29 cellular contexts compared by ENCODE assay signal in genomic region chr5:117800261-117800660, GRCh38.
DNase-seq lines count a peak whose midpoint lies in the region; ATAC-seq, FAIRE-seq and TF ChIP-seq lines count a peak whose summit lies in the region.
"Had no signal": no experiment of that assay in that cellular context is flagged by ENCODE, and none has a peak within 500 bp of the region (broad histone marks: within the 10 kb centered on the region; RNA-seq: fewer than 3 reads in every experiment).

No MANE protein-coding gene starts in this region.

- intact Hi-C loops in prostate gland (cut with DNase I), result no loop called here

- TF ChIP-seq CTCF in astrocyte (IDR thresholded peaks at IDR 0.05; ENCODE audit: insufficient read depth, low read depth, low read length) (no peak), foreskin keratinocyte (conservative IDR thresholded peaks at IDR 0.05) (no peak), prostate gland (IDR thresholded peaks at IDR 0.05) (no peak)

- H3K9ac ChIP-seq in astrocyte (ENCODE audit: low read length), result no peak overlapping the region
- H3K9ac ChIP-seq: KMS-11, neural progenitor cell, SK-N-SH had no signal

- DNase-seq in GM04504 (ENCODE audit: low read depth) (peak; percentile 11), astrocyte (ENCODE audit: low read depth) (no peak), foreskin keratinocyte (peak in 1 of 2 donors; percentile 31), prostate gland (ENCODE audit: low spot score) (peak; percentile 34), CD1c-positive myeloid dendritic cell (ENCODE audit: extremely low spot score) (no peak)
- DNase-seq in effector memory CD8-positive, alpha-beta T cell, result no peak
- DNase-seq in activated CD8-positive, alpha-beta memory T cell treated with anti-CD3 and anti-CD28 coated beads, Interleukin-2, amount 50 U/mL, for 4 hours, result no peak
- DNase-seq in activated CD4-positive, alpha-beta T cell treated with anti-CD3 and anti-CD28 coated beads, Interleukin-2, amount 50 U/mL, for 48 hours, result no peak
- DNase-seq: activated CD4-positive, alpha-beta T cell treated with anti-CD3 and anti-CD28 coated beads for 48 hours; activated naive CD4-positive, alpha-beta T cell treated with anti-CD3 and anti-CD28 coated beads for 36 hours; activated T-cell treated with anti-CD3 and anti-CD28 coated beads, Interleukin-2, amount 50 U/mL, for 72 hours; AML-193; cerebellar nuclear complex; DMS53; gastrocnemius medialis; NCI-H187 treated with DMSO at 0.1 percent for 48 hours; NCI-H226; NCI-H82; RPMI8226; SK-N-SH; stimulated activated CD4-positive, alpha-beta T cell treated with anti-CD3 and anti-CD28 coated beads, Interleukin-1b, Interleukin-23, amount 100 ng/mL, for 48 hours; upper lobe of left lung had no signal

- H3K9me3 ChIP-seq in astrocyte (ENCODE audit: insufficient read depth, low read depth, low read length) (no peaks in the 10 kb centered on the region), prostate gland (no peaks in the 10 kb centered on the region)
- H3K9me3 ChIP-seq: gastrocnemius medialis, upper lobe of left lung had no signal

- H3K4me1 Mint-ChIP-seq in astrocyte (ENCODE audit: low read depth, unreplicated experiment), result peaks cover 3% of the 10 kb centered on the region
- H3K4me1 Mint-ChIP-seq in effector memory CD8-positive, alpha-beta T cell (ENCODE audit: low read depth in 2 of 2), result no peaks in the 10 kb centered on the region
- H3K4me1 Mint-ChIP-seq: neural progenitor cell had no signal

- peaks cover 6% of the 10 kb centered on the region for H3K9me3 Mint-ChIP-seq in astrocyte (ENCODE audit: unreplicated experiment)
- H3K9me3 Mint-ChIP-seq in effector memory CD8-positive, alpha-beta T cell, result peaks cover 10 to 28% of the 10 kb centered on the region in 2 donors
- H3K9me3 Mint-ChIP-seq: neural progenitor cell had no signal

- no peak overlapping the region for H3K4me2 ChIP-seq in astrocyte (ENCODE audit: low read length)
- H3K4me2 ChIP-seq: KMS-11, neural progenitor cell, SK-N-SH had no signal

- H3K79me2 ChIP-seq in astrocyte (ENCODE audit: insufficient read depth, low read length), result no peaks in the 10 kb centered on the region

- TF ChIP-seq POLR2A in prostate gland (IDR thresholded peaks at IDR 0.05), result no peak

- H3K27me3 ChIP-seq in astrocyte (ENCODE audit: insufficient read depth, low read length), result no peaks in the 10 kb centered on the region
- H3K27me3 ChIP-seq in foreskin keratinocyte, result no peaks in the 10 kb centered on the region
- no peaks in the 10 kb centered on the region for H3K27me3 ChIP-seq in prostate gland (replicated peaks; ENCODE audit: insufficient read depth)
- H3K27me3 ChIP-seq: gastrocnemius medialis, neural progenitor cell, upper lobe of left lung had no signal

- H3K4me1 ChIP-seq in astrocyte (ENCODE audit: insufficient read depth, low read length) (no peaks in the 10 kb centered on the region), foreskin keratinocyte (no peaks in the 10 kb centered on the region), prostate gland (replicated peaks) (no peaks in the 10 kb centered on the region)
- H3K4me1 ChIP-seq: gastrocnemius medialis, neural progenitor cell, upper lobe of left lung had no signal

- H3K4me3 Mint-ChIP-seq in astrocyte (ENCODE audit: unreplicated experiment), result no peak overlapping the region
- H3K4me3 Mint-ChIP-seq in effector memory CD8-positive, alpha-beta T cell, result no peak overlapping the region
- H3K4me3 Mint-ChIP-seq: activated naive CD4-positive, alpha-beta T cell treated with anti-CD3 and anti-CD28 coated beads for 36 hours; activated T-cell treated with anti-CD3 and anti-CD28 coated beads, Interleukin-2, amount 50 U/mL, for 72 hours; neural progenitor cell had no signal

- H3K36me3 ChIP-seq in astrocyte (ENCODE audit: insufficient read depth, low read length) (no peaks in the 10 kb centered on the region), prostate gland (no peaks in the 10 kb centered on the region)
- H3K36me3 ChIP-seq: gastrocnemius medialis, neural progenitor cell, upper lobe of left lung had no signal

- H4K20me1 ChIP-seq in astrocyte (ENCODE audit: insufficient read depth, low read length), result no peaks in the 10 kb centered on the region

- no peak overlapping the region for H3K27ac ChIP-seq in astrocyte (ENCODE audit: low read depth, low read length)
- H3K27ac ChIP-seq in foreskin keratinocyte, result no peak overlapping the region
- no peak overlapping the region for H3K27ac ChIP-seq in prostate gland
- H3K27ac ChIP-seq: gastrocnemius medialis, KMS-11, neural progenitor cell, skin epidermis, upper lobe of left lung had no signal

- H3K36me3 Mint-ChIP-seq in astrocyte (ENCODE audit: low read depth, unreplicated experiment), result no peaks in the 10 kb centered on the region
- H3K36me3 Mint-ChIP-seq in effector memory CD8-positive, alpha-beta T cell (ENCODE audit: insufficient read depth), result no peaks in the 10 kb centered on the region
- H3K36me3 Mint-ChIP-seq: neural progenitor cell had no signal

- peak; percentile 23 for FAIRE-seq in astrocyte (lab: Jason Lieb, UNC)
- FAIRE-seq: GM12878, H1, islet of Langerhans had no signal

- no peak overlapping the region for H3K4me3 ChIP-seq in astrocyte (ENCODE audit: insufficient read depth, low read depth, low read length)
- no peak overlapping the region for H3K4me3 ChIP-seq in prostate gland
- H3K4me3 ChIP-seq: gastrocnemius medialis, GM12878, lung, neural progenitor cell, skin epidermis, upper lobe of left lung had no signal

- ATAC-seq in foreskin keratinocyte, result peak; percentile 32
- no peak for ATAC-seq in effector memory CD8-positive, alpha-beta T cell (replicated peaks)
- ATAC-seq: activated T-cell treated with anti-CD3 and anti-CD28 coated beads, Interleukin-2, amount 50 U/mL, for 72 hours; gastrocnemius medialis; GM12878 had no signal

- no peak overlapping the region for H3K27ac Mint-ChIP-seq in astrocyte (ENCODE audit: unreplicated experiment)
- no peak overlapping the region for H3K27ac Mint-ChIP-seq in effector memory CD8-positive, alpha-beta T cell
- H3K27ac Mint-ChIP-seq: activated naive CD4-positive, alpha-beta T cell treated with anti-CD3 and anti-CD28 coated beads for 36 hours; activated T-cell treated with anti-CD3 and anti-CD28 coated beads, Interleukin-2, amount 50 U/mL, for 72 hours; neural progenitor cell had no signal

- peaks cover 2% of the 10 kb centered on the region for H3K27me3 Mint-ChIP-seq in astrocyte (ENCODE audit: low read depth, unreplicated experiment)
- H3K27me3 Mint-ChIP-seq in effector memory CD8-positive, alpha-beta T cell, result no peaks in the 10 kb centered on the region

- H2AFZ ChIP-seq in astrocyte (ENCODE audit: low read depth, low read length), result no peak overlapping the region
- H2AFZ ChIP-seq: neural progenitor cell had no signal

Comparison
In these comparisons a context has a peak if more than half of its experiments do, and no peak if none do; other contexts are left out.
1. DNase-seq: peak in GM04504 (single experiment) and prostate gland (single experiment); none in astrocyte (single experiment), effector memory CD8-positive, alpha-beta T cell (0 of 3), CD1c-positive myeloid dendritic cell (single experiment), activated CD8-positive, alpha-beta memory T cell treated with anti-CD3 and anti-CD28 coated beads, Interleukin-2, amount 50 U/mL, for 4 hours (single experiment) and activated CD4-positive, alpha-beta T cell treated with anti-CD3 and anti-CD28 coated beads, Interleukin-2, amount 50 U/mL, for 48 hours (0 of 2).